11 cellular contexts compared by ENCODE assay signal in genomic region chr1:236425031-236425663, GRCh38. TPM values are rescaled to one million over a fixed set of nuclear protein-coding genes. Genes with fewer than 3 reads are reported as not detected.
DNase-seq lines count a peak whose midpoint lies in the region; ATAC-seq, FAIRE-seq and TF ChIP-seq lines count a peak whose summit lies in the region.
"Had no signal": no experiment of that assay in that cellular context is flagged by ENCODE, and none has a peak within 500 bp of the region (broad histone marks: within the 10 kb centered on the region; RNA-seq: fewer than 3 reads in every experiment).

No MANE protein-coding gene starts in this region.

- ATAC-seq in GM23338: peak; percentile 59; the same call in 2 of the 3 replicates

- no peak overlapping the region for H3K4me3 Mint-ChIP-seq in GM23338

- intact Hi-C loops in left ventricle myocardium inferior (cut with micrococcal nuclease): no loop called here

- no peak overlapping the region for H2AFZ ChIP-seq in GM23338

- H4K20me1 ChIP-seq in GM23338 (replicated peaks; ENCODE audit: insufficient read depth): no peaks in the 10 kb centered on the region

- H3K4me1 ChIP-seq in right atrium auricular region (no peaks in the 10 kb centered on the region), left ventricle myocardium inferior (no peaks in the 10 kb centered on the region), GM23338 (ENCODE audit: insufficient read depth) (peaks cover 6% of the 10 kb centered on the region)

- H3K4me2 ChIP-seq in GM23338: no peak overlapping the region

- H3K79me2 ChIP-seq in GM23338 (replicated peaks; ENCODE audit: insufficient read depth): no peaks in the 10 kb centered on the region

- DNase-seq in right atrium auricular region (ENCODE audit: low spot score) (peak; percentile 16), left ventricle myocardium inferior (no peak), GM23338 (ENCODE audit: low spot score) (peak; percentile 30), HTR-8/SVneo (ENCODE audit: insufficient read length, low spot score) (peak; percentile 14), DMS 273 (lab: John Stamatoyannopoulos, UW; ENCODE audit: unreplicated experiment) (no peak), NCI-H526 (lab: John Stamatoyannopoulos, UW) (no peak), inferior parietal cortex (ENCODE audit: extremely low spot score) (no peak)
- peak; percentile 39 for DNase-seq in stimulated activated CD8-positive, alpha-beta memory T cell treated with anti-CD3 and anti-CD28 coated beads, Interleukin-4, amount 100 ng/mL, for 48 hours

- no peaks in the 10 kb centered on the region for H3K9me2 ChIP-seq in GM23338 (ENCODE audit: insufficient read depth)

- H3K27me3 ChIP-seq in right atrium auricular region (no peaks in the 10 kb centered on the region), left ventricle myocardium inferior (ENCODE audit: low read depth) (no peaks in the 10 kb centered on the region), GM23338 (ENCODE audit: insufficient read depth) (no peaks in the 10 kb centered on the region)
- H3K27me3 ChIP-seq: cardiac muscle cell had no signal

- H3K9me3 ChIP-seq in right atrium auricular region: no peaks in the 10 kb centered on the region
- no peaks in the 10 kb centered on the region for H3K9me3 ChIP-seq in left ventricle myocardium inferior (replicated peaks)

- H3K9me3 Mint-ChIP-seq in GM23338: peaks cover 13% of the 10 kb centered on the region

- peaks cover 2% of the 10 kb centered on the region; the same call in 2 of the 3 replicates for H3K4me1 Mint-ChIP-seq in GM23338

- H3K36me3 Mint-ChIP-seq in GM23338 (ENCODE audit: low read depth): peaks cover 23% of the 10 kb centered on the region

- TF ChIP-seq CTCF in right atrium auricular region (IDR thresholded peaks at IDR 0.05) (no peak), left ventricle myocardium inferior (IDR thresholded peaks at IDR 0.05; ENCODE audit: borderline replicate concordance) (no peak), GM23338 (conservative IDR thresholded peaks at IDR 0.05; ENCODE audit: low read depth in 2 of 2) (peak in 1 of 2 experiments; percentile 14; a peak in 2 of 4 replicates)

- H3K4me3 ChIP-seq in right atrium auricular region (no peak overlapping the region), left ventricle myocardium inferior (no peak overlapping the region), GM23338 (no peak overlapping the region)
- H3K4me3 ChIP-seq: cardiac muscle cell, lung had no signal

- H3F3A ChIP-seq in GM23338 (replicated peaks; ENCODE audit: low read depth): no peaks in the 10 kb centered on the region

- H3K36me3 ChIP-seq in right atrium auricular region: no peaks in the 10 kb centered on the region
- no peaks in the 10 kb centered on the region for H3K36me3 ChIP-seq in left ventricle myocardium inferior
- no peaks in the 10 kb centered on the region for H3K36me3 ChIP-seq in GM23338 (ENCODE audit: insufficient read depth)
- H3K36me3 ChIP-seq: cardiac muscle cell had no signal

- H3K27ac Mint-ChIP-seq in GM23338: no peak overlapping the region

- H3K27ac ChIP-seq in right atrium auricular region: no peak overlapping the region
- no peak overlapping the region for H3K27ac ChIP-seq in left ventricle myocardium inferior (replicated peaks)
- no peak overlapping the region for H3K27ac ChIP-seq in GM23338 (ENCODE audit: low read depth)
- H3K27ac ChIP-seq: cardiac muscle cell had no signal

- no peak for FAIRE-seq in HTR-8/SVneo (lab: Jason Lieb, UNC)

- H3K27me3 Mint-ChIP-seq in GM23338 (ENCODE audit: insufficient read depth, low read depth, poor library complexity): peaks cover 4% of the 10 kb centered on the region

TF ChIP-seq in GM23338, 12 proteins besides CTCF, POLR2A, EP300 and RAD21:
- TF ChIP-seq REST (IDR thresholded peaks at IDR 0.05; ENCODE audit: unreplicated experiment): no peak

RNA-seq across cellular contexts. Expression of gene EDARADD, which starts 31.1 kb away (rescaled TPM):
- under 1 TPM in 1 of 2 donors, not detected in 1; 0.63 TPM for total RNA-seq in right atrium auricular region
- 1.4 TPM for total RNA-seq in left ventricle myocardium inferior
- 3.1 and 4.4 TPM in 2 replicates for total RNA-seq in GM23338 (2014; rRNA removed; shearing (Covaris generic))
- 3.2 and 3.7 TPM in 2 replicates for polyA plus RNA-seq in GM23338 (2016; fragmentation: Nextera tagmentation; extraction: Ambion mirVana)
- total RNA-seq: OCI-LY7 had no signal

Comparison
In these comparisons a context has a peak if more than half of its experiments do, and no peak if none do; other contexts are left out.
1. DNase-seq: peak in right atrium auricular region (single experiment), GM23338 (single experiment), HTR-8/SVneo (single experiment) and stimulated activated CD8-positive, alpha-beta memory T cell treated with anti-CD3 and anti-CD28 coated beads, Interleukin-4, amount 100 ng/mL, for 48 hours (single experiment); none in left ventricle myocardium inferior (single experiment), DMS 273 (single experiment), NCI-H526 (0 of 2) and inferior parietal cortex (single experiment).